In genomic region chr6:167856999-167857660, GRCh38 we compare ENCODE assay signal across 10 cellular contexts. TPM values are rescaled to one million over a fixed set of nuclear protein-coding genes. Genes with fewer than 3 reads are reported as not detected.
DNase-seq lines count a peak whose midpoint lies in the region; ATAC-seq lines count a peak whose summit lies in the region.
"Had no signal": no experiment of that assay in that cellular context is flagged by ENCODE, and none has a peak within 500 bp of the region (broad histone marks: within the 10 kb centered on the region; RNA-seq: fewer than 3 reads in every experiment).

No MANE protein-coding gene starts in this region.

- H3K4me3 Mint-ChIP-seq in activated T-cell treated with anti-CD3 and anti-CD28 coated beads, Interleukin-2, amount 50 U/mL, for 72 hours, result peak overlapping the region in 1 of 2 donors; percentile 18
- H3K4me3 Mint-ChIP-seq in T-helper 17 cell, result peak overlapping the region; percentile 1
- no peak overlapping the region for H3K4me3 Mint-ChIP-seq in T-helper 2 cell treated with Interferon-gamma antibody and Interleukin-4, amounts not matched to agents 5 μg/mL and 100 μg/mL, for 36 hours

- no peak overlapping the region for H3K9ac ChIP-seq in subcutaneous abdominal adipose tissue (ENCODE audit: low read length in 5 of 5)

- peaks cover 0 to 39% (median 28%) of the 10 kb centered on the region in 5 donors for H3K4me1 ChIP-seq in subcutaneous abdominal adipose tissue (ENCODE audit: control insufficient read depth in 5 of 5, insufficient read depth in 5 of 5, low read length in 5 of 5)

- no peaks in the 10 kb centered on the region for H3K27me3 ChIP-seq in subcutaneous abdominal adipose tissue (ENCODE audit: control insufficient read depth in 5 of 5, insufficient read depth in 4 of 5, low read length in 5 of 5)

- no peaks in the 10 kb centered on the region for H3K36me3 ChIP-seq in subcutaneous abdominal adipose tissue (ENCODE audit: control insufficient read depth in 5 of 5, insufficient read depth in 5 of 5, low read length in 5 of 5)

- H3K27me3 Mint-ChIP-seq in activated T-cell treated with anti-CD3 and anti-CD28 coated beads, Interleukin-2, amount 50 U/mL, for 72 hours (ENCODE audit: low read depth), result peaks cover 20% of the 10 kb centered on the region
- H3K27me3 Mint-ChIP-seq in T-helper 17 cell, result no peaks in the 10 kb centered on the region
- H3K27me3 Mint-ChIP-seq in T-helper 2 cell treated with Interferon-gamma antibody and Interleukin-4, amounts not matched to agents 5 μg/mL and 100 μg/mL, for 36 hours (ENCODE audit: low read depth), result peaks cover 32% of the 10 kb centered on the region

- no peak for DNase-seq in activated T-cell treated with anti-CD3 and anti-CD28 coated beads, Interleukin-2, amount 50 U/mL, for 72 hours
- no peak for DNase-seq in activated T-cell treated with anti-CD3 and anti-CD28 coated beads for 4 hours
- DNase-seq in T-helper 17 cell, result no peak
- DNase-seq in left ventricle myocardium superior, result no peak
- no peak for DNase-seq in activated CD8-positive, alpha-beta memory T cell treated with anti-CD3 and anti-CD28 coated beads for 24 hours
- DNase-seq in NCI-H2227 (lab: John Stamatoyannopoulos, UW; ENCODE audit: unreplicated experiment), result no peak
- DNase-seq in T-helper 2 cell treated with Interferon-gamma antibody and Interleukin-4, amounts not matched to agents 5 μg/mL and 100 μg/mL, for 36 hours (ENCODE audit: low spot score), result no peak
- DNase-seq: NCI-H526; stimulated activated CD4-positive, alpha-beta T cell treated with anti-CD3 and anti-CD28 coated beads, Interleukin-4, amount 100 ng/mL, for 1 hour had no signal

- peaks cover 16% of the 10 kb centered on the region for H3K4me1 Mint-ChIP-seq in activated T-cell treated with anti-CD3 and anti-CD28 coated beads, Interleukin-2, amount 50 U/mL, for 72 hours (ENCODE audit: low read depth)
- peaks cover 32% of the 10 kb centered on the region for H3K4me1 Mint-ChIP-seq in T-helper 17 cell
- H3K4me1 Mint-ChIP-seq in T-helper 2 cell treated with Interferon-gamma antibody and Interleukin-4, amounts not matched to agents 5 μg/mL and 100 μg/mL, for 36 hours (ENCODE audit: low read depth), result peaks cover 7% of the 10 kb centered on the region

- no peaks in the 10 kb centered on the region for H3K9me3 ChIP-seq in T-helper 17 cell (ENCODE audit: control insufficient read depth, low read length, poor library complexity, severe bottlenecking)
- no peaks in the 10 kb centered on the region for H3K9me3 ChIP-seq in subcutaneous abdominal adipose tissue (ENCODE audit: control insufficient read depth in 5 of 5, low read length in 5 of 5)

- peak overlapping the region; percentile 4 for H3K27ac Mint-ChIP-seq in activated T-cell treated with anti-CD3 and anti-CD28 coated beads, Interleukin-2, amount 50 U/mL, for 72 hours
- H3K27ac Mint-ChIP-seq in T-helper 17 cell, result no peak overlapping the region
- no peak overlapping the region for H3K27ac Mint-ChIP-seq in T-helper 2 cell treated with Interferon-gamma antibody and Interleukin-4, amounts not matched to agents 5 μg/mL and 100 μg/mL, for 36 hours

- no peak overlapping the region for H3K4me3 ChIP-seq in subcutaneous abdominal adipose tissue (ENCODE audit: low read depth in 1 of 5, low read length in 5 of 5)

- intact Hi-C loops in left ventricle myocardium superior (cut with micrococcal nuclease), result no loop called here

- no peaks in the 10 kb centered on the region for H3K9me3 Mint-ChIP-seq in activated T-cell treated with anti-CD3 and anti-CD28 coated beads, Interleukin-2, amount 50 U/mL, for 72 hours
- no peaks in the 10 kb centered on the region for H3K9me3 Mint-ChIP-seq in T-helper 2 cell treated with Interferon-gamma antibody and Interleukin-4, amounts not matched to agents 5 μg/mL and 100 μg/mL, for 36 hours

- ATAC-seq in activated T-cell treated with anti-CD3 and anti-CD28 coated beads, Interleukin-2, amount 50 U/mL, for 72 hours (replicated peaks in 1 of 2), result peak; percentile 41 to 75
- ATAC-seq in T-helper 17 cell (peak; percentile 61), left ventricle myocardium superior (peak; percentile 82)

- H3K36me3 Mint-ChIP-seq in activated T-cell treated with anti-CD3 and anti-CD28 coated beads, Interleukin-2, amount 50 U/mL, for 72 hours (ENCODE audit: insufficient read depth in 2 of 2), result no peaks in the 10 kb centered on the region
- no peaks in the 10 kb centered on the region for H3K36me3 Mint-ChIP-seq in T-helper 17 cell (ENCODE audit: low read depth)
- no peaks in the 10 kb centered on the region for H3K36me3 Mint-ChIP-seq in T-helper 2 cell treated with Interferon-gamma antibody and Interleukin-4, amounts not matched to agents 5 μg/mL and 100 μg/mL, for 36 hours (ENCODE audit: low read depth)

- peak overlapping the region; percentile 27 for H3K27ac ChIP-seq in subcutaneous abdominal adipose tissue (ENCODE audit: low read depth, low read length)

RNA-seq across cellular contexts. Expression of gene AFDN, which starts 30.4 kb away (rescaled TPM):
- total RNA-seq in activated T-cell treated with anti-CD3 and anti-CD28 coated beads, Interleukin-2, amount 50 U/mL, for 72 hours, result 10 to 100 TPM; 21.6 to 31.9 TPM
- total RNA-seq in T-helper 17 cell (10 to 100 TPM; 56.5 to 83.9 TPM), left ventricle myocardium superior (52.6 TPM)
